Comparison of ENCODE assay signal across 22 cellular contexts in the genomic region with DNA sequence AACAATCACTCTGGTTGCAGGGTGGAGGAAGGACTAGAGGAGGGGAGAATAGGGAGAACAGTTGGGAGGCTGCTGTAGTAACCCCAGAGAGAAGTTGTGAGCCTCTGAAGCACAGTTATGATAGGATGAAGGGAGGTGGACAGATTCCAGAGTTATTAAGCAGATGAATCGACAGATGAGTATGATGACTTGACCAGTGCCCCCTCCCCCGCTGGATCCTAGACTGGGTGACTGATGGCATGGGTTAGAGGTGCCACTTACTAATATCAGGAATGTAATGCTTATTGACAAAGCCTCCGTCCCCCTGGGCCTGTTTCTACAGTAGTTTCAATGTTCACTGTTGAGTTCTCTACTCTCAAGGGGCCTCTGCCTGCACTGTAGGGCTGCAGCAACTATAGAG. TPM values are rescaled to one million over a fixed set of nuclear protein-coding genes. Genes with fewer than 3 reads are reported as not detected.
"Had no signal": no experiment of that assay in that cellular context is flagged by ENCODE, and none has a peak within 500 bp of the region (broad histone marks: within the 10 kb centered on the region; RNA-seq: fewer than 3 reads in every experiment).

No MANE protein-coding gene starts in this region.

- H3K36me3 ChIP-seq: brain microvascular endothelial cell, esophagus squamous epithelium, gastroesophageal sphincter, right atrium auricular region, suprapubic skin, tibial artery, upper lobe of right lung, WERI-Rb-1 had no signal

- H3K4me1 ChIP-seq: esophagus squamous epithelium, gastroesophageal sphincter, right atrium auricular region, suprapubic skin, upper lobe of right lung had no signal

- H3K9me3 ChIP-seq: suprapubic skin, tibial artery, upper lobe of right lung had no signal

- H3K4me3 ChIP-seq: esophagus squamous epithelium, gastroesophageal sphincter, right atrium auricular region, suprapubic skin, tibial artery, upper lobe of right lung had no signal

- H3K27ac ChIP-seq: brain microvascular endothelial cell, esophagus squamous epithelium, gastroesophageal sphincter, right atrium auricular region, suprapubic skin, tibial artery, upper lobe of right lung, WERI-Rb-1 had no signal

- DNase-seq: activated CD4-positive, alpha-beta T cell treated with anti-CD3 and anti-CD28 coated beads for 48 hours; activated CD4-positive, alpha-beta T cell treated with anti-CD3 and anti-CD28 coated beads, Interleukin-2, amount 50 U/mL, for 48 hours; activated CD8-positive, alpha-beta memory T cell treated with anti-CD3 and anti-CD28 coated beads for 24 hours; activated gamma-delta T cell treated with Interleukin-2 at 50 U/mL for 16 hours; activated naive CD4-positive, alpha-beta T cell treated with anti-CD3 and anti-CD28 coated beads, Interleukin-2, amount 50 U/mL, for 16 hours; amniotic stem cell; brain microvascular endothelial cell; caudate nucleus; endodermal cell; esophagus squamous epithelium; head of caudate nucleus; hippocampal formation; naive thymus-derived CD4-positive, alpha-beta T cell; stimulated activated CD4-positive, alpha-beta T cell treated with anti-CD3 and anti-CD28 coated beads, Interleukin-15, amount 100 ng/mL, for 24 hours; stimulated activated naive CD4-positive, alpha-beta T cell; T-helper 9 cell; tibial artery; upper lobe of right lung; WERI-Rb-1 had no signal

- H3K27me3 ChIP-seq: brain microvascular endothelial cell, esophagus squamous epithelium, gastroesophageal sphincter, right atrium auricular region, suprapubic skin, tibial artery, upper lobe of right lung had no signal

RNA-seq across cellular contexts. Expression of a gene that starts 28.0 kb away (rescaled TPM):
- polyA plus RNA-seq: naive thymus-derived CD4-positive, alpha-beta T cell had no signal
